Comparison of ENCODE assay signal across 1 cellular context in the genomic region with DNA sequence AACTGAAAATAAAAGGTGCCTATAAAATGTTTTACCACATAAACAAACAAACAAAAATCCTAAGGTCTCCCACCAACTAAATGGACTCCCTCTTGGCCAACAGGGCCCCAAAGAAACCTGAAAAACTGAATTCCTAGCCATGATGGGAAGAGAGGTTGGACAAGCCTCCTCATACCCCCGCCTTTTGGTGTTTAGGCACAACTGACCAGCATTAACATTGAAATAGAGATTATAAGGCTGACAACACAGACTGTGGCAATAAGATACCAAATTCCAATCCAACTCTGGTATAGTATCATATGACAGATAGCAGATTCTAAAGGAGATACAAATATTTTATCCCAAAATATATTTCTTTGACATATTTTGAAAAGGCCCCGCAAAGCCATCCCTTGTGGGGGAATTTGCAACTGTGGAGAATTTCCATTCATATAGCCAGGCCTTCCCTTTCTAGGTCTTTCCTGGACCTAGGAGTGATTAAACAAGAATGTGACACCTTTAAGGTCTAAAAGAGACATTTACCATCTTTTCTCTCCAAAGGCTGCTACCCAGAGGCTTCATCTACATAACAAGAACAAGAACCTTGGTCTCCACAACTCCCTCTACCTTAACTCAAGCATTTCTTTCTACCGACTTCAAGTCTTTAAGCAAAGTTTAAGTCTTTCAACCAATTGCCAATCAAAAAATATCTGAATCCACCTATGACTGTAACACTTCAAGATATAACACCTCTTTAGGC.
TF ChIP-seq lines count a peak whose summit lies in the region.

No MANE protein-coding gene starts in this region.

TF ChIP-seq in H1, 55 proteins besides CTCF, POLR2A, EP300 and RAD21:
- no peak; the same call in 1 of the 2 replicates for TF ChIP-seq CHD2 (IDR thresholded peaks at IDR 0.05; ENCODE audit: low read length)
- peak in 1 of 2 experiments; percentile 71; a peak in 1 of 4 replicates for TF ChIP-seq HDAC2 (IDR thresholded peaks at IDR 0.05; ENCODE audit: borderline replicate concordance in 1 of 2, low read depth in 2 of 2, low read length in 2 of 2)
- TF ChIP-seq YY1 (IDR thresholded peaks at IDR 0.05; ENCODE audit: low read depth, low read length) = no peak
- TF ChIP-seq, protein P1, sequence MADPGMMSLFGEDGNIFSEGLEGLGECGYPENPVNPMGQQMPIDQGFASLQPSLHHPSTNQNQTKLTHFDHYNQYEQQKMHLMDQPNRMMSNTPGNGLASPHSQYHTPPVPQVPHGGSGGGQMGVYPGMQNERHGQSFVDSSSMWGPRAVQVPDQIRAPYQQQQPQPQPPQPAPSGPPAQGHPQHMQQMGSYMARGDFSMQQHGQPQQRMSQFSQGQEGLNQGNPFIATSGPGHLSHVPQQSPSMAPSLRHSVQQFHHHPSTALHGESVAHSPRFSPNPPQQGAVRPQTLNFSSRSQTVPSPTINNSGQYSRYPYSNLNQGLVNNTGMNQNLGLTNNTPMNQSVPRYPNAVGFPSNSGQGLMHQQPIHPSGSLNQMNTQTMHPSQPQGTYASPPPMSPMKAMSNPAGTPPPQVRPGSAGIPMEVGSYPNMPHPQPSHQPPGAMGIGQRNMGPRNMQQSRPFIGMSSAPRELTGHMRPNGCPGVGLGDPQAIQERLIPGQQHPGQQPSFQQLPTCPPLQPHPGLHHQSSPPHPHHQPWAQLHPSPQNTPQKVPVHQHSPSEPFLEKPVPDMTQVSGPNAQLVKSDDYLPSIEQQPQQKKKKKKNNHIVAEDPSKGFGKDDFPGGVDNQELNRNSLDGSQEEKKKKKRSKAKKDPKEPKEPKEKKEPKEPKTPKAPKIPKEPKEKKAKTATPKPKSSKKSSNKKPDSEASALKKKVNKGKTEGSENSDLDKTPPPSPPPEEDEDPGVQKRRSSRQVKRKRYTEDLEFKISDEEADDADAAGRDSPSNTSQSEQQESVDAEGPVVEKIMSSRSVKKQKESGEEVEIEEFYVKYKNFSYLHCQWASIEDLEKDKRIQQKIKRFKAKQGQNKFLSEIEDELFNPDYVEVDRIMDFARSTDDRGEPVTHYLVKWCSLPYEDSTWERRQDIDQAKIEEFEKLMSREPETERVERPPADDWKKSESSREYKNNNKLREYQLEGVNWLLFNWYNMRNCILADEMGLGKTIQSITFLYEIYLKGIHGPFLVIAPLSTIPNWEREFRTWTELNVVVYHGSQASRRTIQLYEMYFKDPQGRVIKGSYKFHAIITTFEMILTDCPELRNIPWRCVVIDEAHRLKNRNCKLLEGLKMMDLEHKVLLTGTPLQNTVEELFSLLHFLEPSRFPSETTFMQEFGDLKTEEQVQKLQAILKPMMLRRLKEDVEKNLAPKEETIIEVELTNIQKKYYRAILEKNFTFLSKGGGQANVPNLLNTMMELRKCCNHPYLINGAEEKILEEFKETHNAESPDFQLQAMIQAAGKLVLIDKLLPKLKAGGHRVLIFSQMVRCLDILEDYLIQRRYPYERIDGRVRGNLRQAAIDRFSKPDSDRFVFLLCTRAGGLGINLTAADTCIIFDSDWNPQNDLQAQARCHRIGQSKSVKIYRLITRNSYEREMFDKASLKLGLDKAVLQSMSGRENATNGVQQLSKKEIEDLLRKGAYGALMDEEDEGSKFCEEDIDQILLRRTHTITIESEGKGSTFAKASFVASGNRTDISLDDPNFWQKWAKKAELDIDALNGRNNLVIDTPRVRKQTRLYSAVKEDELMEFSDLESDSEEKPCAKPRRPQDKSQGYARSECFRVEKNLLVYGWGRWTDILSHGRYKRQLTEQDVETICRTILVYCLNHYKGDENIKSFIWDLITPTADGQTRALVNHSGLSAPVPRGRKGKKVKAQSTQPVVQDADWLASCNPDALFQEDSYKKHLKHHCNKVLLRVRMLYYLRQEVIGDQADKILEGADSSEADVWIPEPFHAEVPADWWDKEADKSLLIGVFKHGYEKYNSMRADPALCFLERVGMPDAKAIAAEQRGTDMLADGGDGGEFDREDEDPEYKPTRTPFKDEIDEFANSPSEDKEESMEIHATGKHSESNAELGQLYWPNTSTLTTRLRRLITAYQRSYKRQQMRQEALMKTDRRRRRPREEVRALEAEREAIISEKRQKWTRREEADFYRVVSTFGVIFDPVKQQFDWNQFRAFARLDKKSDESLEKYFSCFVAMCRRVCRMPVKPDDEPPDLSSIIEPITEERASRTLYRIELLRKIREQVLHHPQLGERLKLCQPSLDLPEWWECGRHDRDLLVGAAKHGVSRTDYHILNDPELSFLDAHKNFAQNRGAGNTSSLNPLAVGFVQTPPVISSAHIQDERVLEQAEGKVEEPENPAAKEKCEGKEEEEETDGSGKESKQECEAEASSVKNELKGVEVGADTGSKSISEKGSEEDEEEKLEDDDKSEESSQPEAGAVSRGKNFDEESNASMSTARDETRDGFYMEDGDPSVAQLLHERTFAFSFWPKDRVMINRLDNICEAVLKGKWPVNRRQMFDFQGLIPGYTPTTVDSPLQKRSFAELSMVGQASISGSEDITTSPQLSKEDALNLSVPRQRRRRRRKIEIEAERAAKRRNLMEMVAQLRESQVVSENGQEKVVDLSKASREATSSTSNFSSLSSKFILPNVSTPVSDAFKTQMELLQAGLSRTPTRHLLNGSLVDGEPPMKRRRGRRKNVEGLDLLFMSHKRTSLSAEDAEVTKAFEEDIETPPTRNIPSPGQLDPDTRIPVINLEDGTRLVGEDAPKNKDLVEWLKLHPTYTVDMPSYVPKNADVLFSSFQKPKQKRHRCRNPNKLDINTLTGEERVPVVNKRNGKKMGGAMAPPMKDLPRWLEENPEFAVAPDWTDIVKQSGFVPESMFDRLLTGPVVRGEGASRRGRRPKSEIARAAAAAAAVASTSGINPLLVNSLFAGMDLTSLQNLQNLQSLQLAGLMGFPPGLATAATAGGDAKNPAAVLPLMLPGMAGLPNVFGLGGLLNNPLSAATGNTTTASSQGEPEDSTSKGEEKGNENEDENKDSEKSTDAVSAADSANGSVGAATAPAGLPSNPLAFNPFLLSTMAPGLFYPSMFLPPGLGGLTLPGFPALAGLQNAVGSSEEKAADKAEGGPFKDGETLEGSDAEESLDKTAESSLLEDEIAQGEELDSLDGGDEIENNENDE (IDR thresholded peaks at IDR 0.05; ENCODE audit: insufficient replicate concordance, low read length) = peak; percentile 97
